In genomic region chr10:82811621-82812020, GRCh38 we compare ENCODE assay signal across 9 cellular contexts.
DNase-seq lines count a peak whose midpoint lies in the region; ATAC-seq lines count a peak whose summit lies in the region.
"Had no signal": no experiment of that assay in that cellular context is flagged by ENCODE, and none has a peak within 500 bp of the region (broad histone marks: within the 10 kb centered on the region; RNA-seq: fewer than 3 reads in every experiment).

No MANE protein-coding gene starts in this region.

- peaks cover 8% of the 10 kb centered on the region in 2 donors for H3K9me3 Mint-ChIP-seq in effector memory CD8-positive, alpha-beta T cell
- H3K9me3 Mint-ChIP-seq: T-helper 1 cell treated with Interleukin-12 subunit alpha and Interleukin-12 subunit beta and Interleukin-4 antibody, amounts not matched to agents 30 μg/mL and 1 μg/mL, for 36 hours had no signal

- H3K27me3 ChIP-seq in iPS DF 6.9 (ENCODE audit: control insufficient read depth, insufficient read depth, low read length), result no peaks in the 10 kb centered on the region

- H3K4me3 Mint-ChIP-seq in effector memory CD8-positive, alpha-beta T cell, result no peak overlapping the region
- H3K4me3 Mint-ChIP-seq: T-helper 1 cell treated with Interleukin-12 subunit alpha and Interleukin-12 subunit beta and Interleukin-4 antibody, amounts not matched to agents 30 μg/mL and 1 μg/mL, for 36 hours had no signal

- H3K9me3 ChIP-seq in iPS DF 6.9 (ENCODE audit: control insufficient read depth, insufficient read depth, low read length), result no peaks in the 10 kb centered on the region

- no CpG with 5 or more reads among the region's 1 CpG for WGBS in iPS DF 6.9 (ENCODE audit: insufficient coverage, insufficient read length)

- H3K36me3 Mint-ChIP-seq in effector memory CD8-positive, alpha-beta T cell (ENCODE audit: insufficient read depth), result no peaks in the 10 kb centered on the region

- ATAC-seq in GM19351 (IDR thresholded peaks at IDR 0.05; ENCODE audit: unreplicated experiment), result peak; percentile 80
- ATAC-seq in GM19395 (IDR thresholded peaks at IDR 0.05; ENCODE audit: unreplicated experiment), result no peak
- ATAC-seq in effector memory CD8-positive, alpha-beta T cell (replicated peaks), result no peak

- H3K27me3 Mint-ChIP-seq in effector memory CD8-positive, alpha-beta T cell, result no peaks in the 10 kb centered on the region

- H3K27ac Mint-ChIP-seq in effector memory CD8-positive, alpha-beta T cell, result no peak overlapping the region
- H3K27ac Mint-ChIP-seq: T-helper 1 cell treated with Interleukin-12 subunit alpha and Interleukin-12 subunit beta and Interleukin-4 antibody, amounts not matched to agents 30 μg/mL and 1 μg/mL, for 36 hours had no signal

- H3K4me3 ChIP-seq in iPS DF 6.9 (ENCODE audit: low read length), result no peak overlapping the region

- H3K4me1 Mint-ChIP-seq in effector memory CD8-positive, alpha-beta T cell (ENCODE audit: low read depth in 2 of 2), result no peaks in the 10 kb centered on the region

- in situ Hi-C loops in Caki2 (cut with HindIII; ENCODE audit: low pct_unique_long_range_greater_than_20kb, low sequenced_read_pairs), result no loop called here

- H3K36me3 ChIP-seq in iPS DF 6.9 (ENCODE audit: control insufficient read depth, insufficient read depth, low read length), result no peaks in the 10 kb centered on the region

- DNase-seq in Caki2 (ENCODE audit: low read depth) (peak; percentile 14), RPMI7951 (ENCODE audit: low read depth) (peak; percentile 30), iPS DF 6.9 (ENCODE audit: low read depth, low spot score) (peak; percentile 13), NCI-H2171 (lab: John Stamatoyannopoulos, UW) (no peak)
- DNase-seq in stimulated activated naive CD4-positive, alpha-beta T cell treated with Interleukin-2 at 50 U/mL for 16 hours (lab: John Stamatoyannopoulos, UW), result no peak
- no peak for DNase-seq in effector memory CD8-positive, alpha-beta T cell

- H3K27ac ChIP-seq in iPS DF 6.9 (ENCODE audit: low read length), result no peak overlapping the region

- no peaks in the 10 kb centered on the region for H3K4me1 ChIP-seq in iPS DF 6.9 (ENCODE audit: control insufficient read depth, insufficient read depth, low read length)

Comparison
In these comparisons a context has a peak if more than half of its experiments do, and no peak if none do; other contexts are left out.
1. DNase-seq: peak in Caki2 (single experiment), RPMI7951 (single experiment) and iPS DF 6.9 (single experiment); none in NCI-H2171 (single experiment), stimulated activated naive CD4-positive, alpha-beta T cell treated with Interleukin-2 at 50 U/mL for 16 hours (single experiment) and effector memory CD8-positive, alpha-beta T cell (0 of 3).